In the genomic region with DNA sequence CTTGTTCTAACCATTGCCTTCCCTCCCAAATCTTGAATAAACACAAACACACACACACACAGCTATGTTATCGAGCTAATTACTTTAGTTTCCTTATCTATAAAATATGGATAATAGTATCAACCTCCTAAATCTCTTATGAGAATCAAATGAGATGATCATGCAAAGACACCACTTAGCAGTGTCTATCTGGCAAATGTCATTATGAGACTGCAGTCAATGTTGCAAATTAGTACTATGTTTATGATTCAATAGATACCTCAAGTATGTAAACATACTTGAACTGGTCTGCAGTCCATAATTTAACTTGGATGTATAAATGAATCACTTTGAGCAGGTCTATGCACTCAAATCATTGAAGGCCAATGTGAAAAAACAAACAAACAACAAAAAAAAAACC, we compare ENCODE assay signal across 14 cellular contexts. TPM values are rescaled to one million over a fixed set of nuclear protein-coding genes. Genes with fewer than 3 reads are reported as not detected.
DNase-seq lines count a peak whose midpoint lies in the region; ATAC-seq and TF ChIP-seq lines count a peak whose summit lies in the region.
"Had no signal": no experiment of that assay in that cellular context is flagged by ENCODE, and none has a peak within 500 bp of the region (broad histone marks: within the 10 kb centered on the region; RNA-seq: fewer than 3 reads in every experiment).

No MANE protein-coding gene starts in this region.

- H3K9me3 ChIP-seq in PC-3 (ENCODE audit: low read length) = no peaks in the 10 kb centered on the region
- no peaks in the 10 kb centered on the region for H3K9me3 ChIP-seq in subcutaneous abdominal adipose tissue (ENCODE audit: control insufficient read depth in 5 of 5, low read length in 5 of 5)

- H3F3A ChIP-seq in PC-3 (ENCODE audit: low read length, unreplicated experiment) = no peaks in the 10 kb centered on the region

- no peak overlapping the region for H2AFZ ChIP-seq in PC-3 (ENCODE audit: low read length)

- ATAC-seq in PC-3 (no peak), HG03378 (IDR thresholded peaks at IDR 0.05; ENCODE audit: unreplicated experiment) (no peak)
- ATAC-seq: GM12878, HCT116 had no signal

- peak; percentile 22 for DNase-seq in ELR (ENCODE audit: low read depth)
- no peak for DNase-seq in PC-3
- DNase-seq in fibroblast of villous mesenchyme (ENCODE audit: low read depth) = peak; percentile 55
- no peak for DNase-seq in NOMO-1 (lab: John Stamatoyannopoulos, UW; ENCODE audit: unreplicated experiment in 2 of 2)
- no peak for DNase-seq in NCI-H2029 treated with DMSO at 0.1 percent for 48 hours (lab: John Stamatoyannopoulos, UW)
- DNase-seq: ACHN; Calu3; CD4-positive, CD25-positive, alpha-beta regulatory T cell; DMS 273 treated with DMSO at 0.1 percent for 48 hours had no signal

- no peaks in the 10 kb centered on the region for H3K9me2 ChIP-seq in PC-3 (replicated peaks; ENCODE audit: low read length)

- no peak for TF ChIP-seq CTCF in PC-3 (conservative IDR thresholded peaks at IDR 0.05; ENCODE audit: low read depth, low read length)
- no peak for TF ChIP-seq CTCF in fibroblast of villous mesenchyme (IDR thresholded peaks at IDR 0.05; ENCODE audit: insufficient read depth, low read depth, low read length)

- POLR2A ChIA-PET in PC-3 (lab: Charles Lee; ENCODE audit: unreplicated experiment) = no interaction called here

- H3K27me3 ChIP-seq in PC-3 (ENCODE audit: low read length) (no peaks in the 10 kb centered on the region), subcutaneous abdominal adipose tissue (ENCODE audit: control insufficient read depth in 5 of 5, insufficient read depth in 4 of 5, low read length in 5 of 5) (no peaks in the 10 kb centered on the region)
- H3K27me3 ChIP-seq: BLaER1 treated with 17β-estradiol and CSF1 and Interleukin-3, amounts not matched to agents 10 nM and 100 nM had no signal

- no peak overlapping the region for H3K4me3 ChIP-seq in PC-3 (ENCODE audit: low read length)
- H3K4me3 ChIP-seq in fibroblast of villous mesenchyme (ENCODE audit: low read depth, low read length) = no peak overlapping the region
- H3K4me3 ChIP-seq in subcutaneous abdominal adipose tissue (ENCODE audit: low read depth in 1 of 5, low read length in 5 of 5) = no peak overlapping the region
- H3K4me3 ChIP-seq: BLaER1 treated with 17β-estradiol and CSF1 and Interleukin-3, amounts not matched to agents 10 nM and 100 nM; GM12878 had no signal

- H3K27ac ChIP-seq in PC-3 (ENCODE audit: low read length) = peak overlapping the region; percentile 92; the same call in 1 of the 2 replicates
- peak overlapping the region; percentile 94 for H3K27ac ChIP-seq in subcutaneous abdominal adipose tissue (ENCODE audit: low read depth, low read length)
- H3K27ac ChIP-seq: BLaER1 treated with 17β-estradiol and CSF1 and Interleukin-3, amounts not matched to agents 10 nM and 100 nM had no signal

- BruUV-seq in PC-3 (replicated peaks; lab: Mats Ljungman, UMichigan) = no TSS peak

- no peak overlapping the region for H3K9ac ChIP-seq in PC-3 (ENCODE audit: low read length)
- no peak overlapping the region for H3K9ac ChIP-seq in subcutaneous abdominal adipose tissue (ENCODE audit: low read length in 5 of 5)
- H3K9ac ChIP-seq: BLaER1 treated with 17β-estradiol and CSF1 and Interleukin-3, amounts not matched to agents 10 nM and 100 nM had no signal

- H3K4me1 ChIP-seq in PC-3 (ENCODE audit: insufficient read depth, low read length) (peaks cover 62% of the 10 kb centered on the region), subcutaneous abdominal adipose tissue (ENCODE audit: control insufficient read depth in 5 of 5, insufficient read depth in 5 of 5, low read length in 5 of 5) (peaks cover 0 to 58% (median 40%) of the 10 kb centered on the region in 5 donors)
- H3K4me1 ChIP-seq: BLaER1 treated with 17β-estradiol and CSF1 and Interleukin-3, amounts not matched to agents 10 nM and 100 nM had no signal

- intact Hi-C loops in PC-3 (cut with micrococcal nuclease) = loop anchor here (10.0 kb wide), 1 partner anchor 229 kb away; no protein-coding TSS in a partner anchor

- no peaks in the 10 kb centered on the region for H3K79me2 ChIP-seq in PC-3 (ENCODE audit: low read length)

- CTCF ChIA-PET in PC-3 (lab: Charles Lee) = no interaction called here

- H3K36me3 ChIP-seq in PC-3 (ENCODE audit: low read depth, low read length) (no peaks in the 10 kb centered on the region), subcutaneous abdominal adipose tissue (ENCODE audit: control insufficient read depth in 5 of 5, insufficient read depth in 5 of 5, low read length in 5 of 5) (no peaks in the 10 kb centered on the region)
- H3K36me3 ChIP-seq: BLaER1 treated with 17β-estradiol and CSF1 and Interleukin-3, amounts not matched to agents 10 nM and 100 nM had no signal

- H3K4me2 ChIP-seq in PC-3 (ENCODE audit: low read length) = peak overlapping the region; percentile 3; the same call in 1 of the 2 replicates
- H3K4me2 ChIP-seq: BLaER1 treated with 17β-estradiol and CSF1 and Interleukin-3, amounts not matched to agents 10 nM and 100 nM had no signal

- H4K20me1 ChIP-seq in PC-3 (ENCODE audit: low read length) = no peaks in the 10 kb centered on the region
- H4K20me1 ChIP-seq: BLaER1 treated with 17β-estradiol and CSF1 and Interleukin-3, amounts not matched to agents 10 nM and 100 nM had no signal

RNA-seq across cellular contexts. Expression of a gene that starts 22.2 kb away (rescaled TPM):
- total RNA-seq in PC-3 (2014; rRNA removed) (9.6 and 12.0 TPM in 2 replicates), fibroblast of villous mesenchyme (15.8 and 64.8 TPM in 2 replicates)

RNA-seq across cellular contexts. Expression of a gene that starts 46.3 kb away (rescaled TPM):
- 20.8 and 21.1 TPM in 2 replicates for total RNA-seq in PC-3 (2014; rRNA removed)
- 33.2 and 40.2 TPM in 2 replicates for total RNA-seq in fibroblast of villous mesenchyme

Comparison
In these comparisons a context has a peak if more than half of its experiments do, and no peak if none do; other contexts are left out.
1. DNase-seq: peak in ELR (single experiment) and fibroblast of villous mesenchyme (single experiment); none in PC-3 (single experiment), NOMO-1 (0 of 2) and NCI-H2029 treated with DMSO at 0.1 percent for 48 hours (single experiment).